ENCODE assay signal across 1 cellular context in the genomic region with DNA sequence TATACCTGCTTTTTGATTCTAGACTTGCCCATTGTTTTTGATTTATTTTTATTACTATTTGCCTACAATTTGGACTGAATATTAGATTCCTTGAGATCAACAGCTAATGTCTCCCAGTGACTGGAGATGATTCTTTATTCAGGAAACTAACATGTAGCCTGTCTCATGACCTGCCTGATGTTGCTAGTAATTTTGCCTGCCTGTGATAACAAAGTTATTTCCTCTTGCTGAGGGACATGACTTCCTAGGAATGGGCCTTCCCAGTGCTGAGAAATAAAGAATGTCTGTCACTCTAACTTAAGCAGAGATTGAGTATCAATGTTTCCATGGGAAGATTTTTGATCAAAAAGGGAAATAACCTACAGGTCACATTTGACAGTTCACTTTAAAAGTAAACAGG.
TF ChIP-seq lines count a peak whose summit lies in the region.

No MANE protein-coding gene starts in this region.

TF ChIP-seq in HepG2, 621 proteins besides CTCF, POLR2A, EP300 and RAD21:
- TF ChIP-seq TEAD3 (CRISPR knock-in tag; optimal IDR thresholded peaks at IDR 0.05; ENCODE audit: borderline replicate concordance): no peak
- TF ChIP-seq, protein P1, sequence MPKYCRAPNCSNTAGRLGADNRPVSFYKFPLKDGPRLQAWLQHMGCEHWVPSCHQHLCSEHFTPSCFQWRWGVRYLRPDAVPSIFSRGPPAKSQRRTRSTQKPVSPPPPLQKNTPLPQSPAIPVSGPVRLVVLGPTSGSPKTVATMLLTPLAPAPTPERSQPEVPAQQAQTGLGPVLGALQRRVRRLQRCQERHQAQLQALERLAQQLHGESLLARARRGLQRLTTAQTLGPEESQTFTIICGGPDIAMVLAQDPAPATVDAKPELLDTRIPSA (CRISPR knock-in tag; IDR thresholded peaks at IDR 0.05; ENCODE audit: borderline replicate concordance): no peak
TF ChIP-seq in HepG2: peak in this region for 0.
